1 cellular context compared by ENCODE assay signal in the genomic region with DNA sequence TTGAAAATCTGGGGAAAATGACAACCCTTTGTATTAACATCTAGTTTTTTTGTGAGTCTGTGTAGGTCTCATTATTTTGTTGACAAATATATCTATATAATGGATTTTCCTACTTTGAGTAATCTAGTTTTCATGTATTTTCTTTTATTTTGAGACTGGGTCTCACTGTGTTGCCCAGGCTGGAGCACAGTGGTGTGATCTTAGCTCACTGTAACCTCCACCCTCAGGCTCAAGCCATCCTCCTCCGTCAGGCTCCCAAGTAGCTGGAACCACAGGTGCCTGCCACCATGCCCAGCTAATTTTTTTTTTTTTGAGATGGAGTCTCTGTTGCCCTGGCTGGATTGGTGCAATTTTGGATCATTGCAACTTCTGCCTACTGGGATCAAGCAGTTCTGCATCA.
TF ChIP-seq lines count a peak whose summit lies in the region.

No MANE protein-coding gene starts in this region.

TF ChIP-seq in H1, 55 proteins besides CTCF, POLR2A, EP300 and RAD21:
- TF ChIP-seq SIRT6 (IDR thresholded peaks at IDR 0.05; ENCODE audit: low read length) (no peak), TEAD4 (IDR thresholded peaks at IDR 0.05; ENCODE audit: low read depth, low read length) (no peak), CTBP2 (IDR thresholded peaks at IDR 0.05; ENCODE audit: borderline replicate concordance, insufficient read depth, insufficient read length, low read length) (no peak), NANOG (IDR thresholded peaks at IDR 0.05; ENCODE audit: insufficient read depth, low read depth, low read length, poor library complexity, severe bottlenecking) (no peak), GTF2F1 (IDR thresholded peaks at IDR 0.05; ENCODE audit: borderline replicate concordance, low read depth, low read length) (no peak), TAF7 (optimal IDR thresholded peaks at IDR 0.05; ENCODE audit: borderline replicate concordance, low read depth, low read length) (no peak), CBX5 (IDR thresholded peaks at IDR 0.05; ENCODE audit: low read depth, low read length) (no peak), KDM5A (IDR thresholded peaks at IDR 0.05; ENCODE audit: low read length) (no peak)
